Comparison of ENCODE assay signal across 17 cellular contexts in the genomic region with DNA sequence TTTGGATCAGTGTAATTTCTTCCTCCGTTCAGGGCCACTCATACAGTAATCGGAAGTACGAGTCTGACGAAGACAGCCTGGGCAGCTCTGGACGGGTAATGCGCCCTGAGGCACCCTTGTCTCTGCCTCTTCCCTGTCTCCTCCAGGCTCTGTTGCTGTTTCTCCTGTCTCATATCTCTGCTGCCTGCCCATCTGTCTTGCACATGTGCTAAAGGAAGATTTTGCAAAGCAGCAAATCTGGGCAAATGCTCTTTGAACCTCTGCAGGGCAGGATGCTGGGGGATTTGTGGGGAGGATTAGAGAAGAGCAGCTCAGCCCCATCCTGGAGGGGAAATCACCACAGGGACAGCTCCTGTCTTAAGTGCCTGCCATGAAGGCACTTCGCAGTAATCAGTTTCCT. TPM values are rescaled to one million over a fixed set of nuclear protein-coding genes. Genes with fewer than 3 reads are reported as not detected.
DNase-seq lines count a peak whose midpoint lies in the region; ATAC-seq and TF ChIP-seq lines count a peak whose summit lies in the region.
"Had no signal": no experiment of that assay in that cellular context is flagged by ENCODE, and none has a peak within 500 bp of the region (broad histone marks: within the 10 kb centered on the region; RNA-seq: fewer than 3 reads in every experiment).

No MANE protein-coding gene starts in this region.

- CTCF ChIA-PET in activated CD8-positive, alpha-beta memory T cell treated with anti-CD3 and anti-CD28 coated beads, Interleukin-2, amount 10 ng/mL, durations not matched to agents 7 days and 5 days (lab: Charles Lee), result interaction anchor here (0.6 to 1.6 kb wide), 3 partner anchors 36 to 174 kb away, joined by 3 to 6 read pairs (median 4); a partner anchor contains a TSS

- peak; percentile 52 for ATAC-seq in activated CD8-positive, alpha-beta memory T cell treated with anti-CD3 and anti-CD28 coated beads, Interleukin-2, amount 10 ng/mL, durations not matched to agents 7 days and 5 days
- ATAC-seq in stimulated activated effector memory CD8-positive, alpha-beta T cell treated with anti-CD3 and anti-CD28 coated beads, Interleukin-12 subunit alpha, Interleukin-12 subunit beta, amount 100 ng/mL, for 72 hours, result no peak
- ATAC-seq: activated T-cell treated with anti-CD3 and anti-CD28 coated beads, Interleukin-2, amount 50 U/mL, for 4 hours; stimulated activated naive CD8-positive, alpha-beta T cell treated with anti-CD3 and anti-CD28 coated beads, Interleukin-15, Interleukin-2, amounts not matched to agents 100 U/mL and 50 U/mL, for 24 hours had no signal

- H2AFZ ChIP-seq in smooth muscle cell (ENCODE audit: low read depth), result no peak overlapping the region

- peaks cover 20% of the 10 kb centered on the region for H3K36me3 Mint-ChIP-seq in activated CD8-positive, alpha-beta memory T cell treated with anti-CD3 and anti-CD28 coated beads, Interleukin-2, amount 10 ng/mL, durations not matched to agents 7 days and 5 days
- peaks cover 66% of the 10 kb centered on the region for H3K36me3 Mint-ChIP-seq in stimulated activated effector memory CD8-positive, alpha-beta T cell treated with anti-CD3 and anti-CD28 coated beads, Interleukin-12 subunit alpha, Interleukin-12 subunit beta, amount 100 ng/mL, for 72 hours

- no peaks in the 10 kb centered on the region for H3F3A ChIP-seq in smooth muscle cell (ENCODE audit: low read depth)

- H3K9me3 Mint-ChIP-seq in activated CD8-positive, alpha-beta memory T cell treated with anti-CD3 and anti-CD28 coated beads, Interleukin-2, amount 10 ng/mL, durations not matched to agents 7 days and 5 days (ENCODE audit: low read depth), result no peaks in the 10 kb centered on the region
- no peaks in the 10 kb centered on the region for H3K9me3 Mint-ChIP-seq in stimulated activated effector memory CD8-positive, alpha-beta T cell treated with anti-CD3 and anti-CD28 coated beads, Interleukin-12 subunit alpha, Interleukin-12 subunit beta, amount 100 ng/mL, for 72 hours
- H3K9me3 Mint-ChIP-seq: activated T-cell treated with anti-CD3 and anti-CD28 coated beads, Interleukin-2, amount 50 U/mL, for 4 hours; neural crest cell had no signal

- peak overlapping the region; percentile 23 for H3K27ac Mint-ChIP-seq in activated CD8-positive, alpha-beta memory T cell treated with anti-CD3 and anti-CD28 coated beads, Interleukin-2, amount 10 ng/mL, durations not matched to agents 7 days and 5 days
- peak overlapping the region; percentile 48 for H3K27ac Mint-ChIP-seq in stimulated activated effector memory CD8-positive, alpha-beta T cell treated with anti-CD3 and anti-CD28 coated beads, Interleukin-12 subunit alpha, Interleukin-12 subunit beta, amount 100 ng/mL, for 72 hours

- H3K4me3 ChIP-seq in epithelial cell of esophagus (ENCODE audit: low read length), result no peak overlapping the region
- no peak overlapping the region for H3K4me3 ChIP-seq in smooth muscle cell
- H3K4me3 ChIP-seq: adrenal gland, upper lobe of left lung had no signal

- peaks cover 31% of the 10 kb centered on the region for H3K4me1 Mint-ChIP-seq in activated CD8-positive, alpha-beta memory T cell treated with anti-CD3 and anti-CD28 coated beads, Interleukin-2, amount 10 ng/mL, durations not matched to agents 7 days and 5 days
- peaks cover 8% of the 10 kb centered on the region for H3K4me1 Mint-ChIP-seq in stimulated activated effector memory CD8-positive, alpha-beta T cell treated with anti-CD3 and anti-CD28 coated beads, Interleukin-12 subunit alpha, Interleukin-12 subunit beta, amount 100 ng/mL, for 72 hours
- H3K4me1 Mint-ChIP-seq: neural crest cell had no signal

- TF ChIP-seq CTCF in epithelial cell of esophagus (IDR thresholded peaks at IDR 0.05; ENCODE audit: insufficient read depth, low read depth, low read length, missing control alignments) (no peak), smooth muscle cell (IDR thresholded peaks at IDR 0.05; ENCODE audit: borderline replicate concordance, insufficient read depth, poor library complexity, severe bottlenecking) (no peak)

- H3K27me3 Mint-ChIP-seq in activated CD8-positive, alpha-beta memory T cell treated with anti-CD3 and anti-CD28 coated beads, Interleukin-2, amount 10 ng/mL, durations not matched to agents 7 days and 5 days, result no peaks in the 10 kb centered on the region

- no peak overlapping the region for H3K4me2 ChIP-seq in smooth muscle cell

- H3K4me3 Mint-ChIP-seq in activated CD8-positive, alpha-beta memory T cell treated with anti-CD3 and anti-CD28 coated beads, Interleukin-2, amount 10 ng/mL, durations not matched to agents 7 days and 5 days, result no peak overlapping the region
- no peak overlapping the region for H3K4me3 Mint-ChIP-seq in stimulated activated effector memory CD8-positive, alpha-beta T cell treated with anti-CD3 and anti-CD28 coated beads, Interleukin-12 subunit alpha, Interleukin-12 subunit beta, amount 100 ng/mL, for 72 hours
- H3K4me3 Mint-ChIP-seq: activated T-cell treated with anti-CD3 and anti-CD28 coated beads, Interleukin-2, amount 50 U/mL, for 4 hours; neural crest cell had no signal

- DNase-seq in activated CD8-positive, alpha-beta memory T cell treated with anti-CD3 and anti-CD28 coated beads, Interleukin-2, amount 10 ng/mL, durations not matched to agents 7 days and 5 days, result no peak
- no peak for DNase-seq in activated CD8-positive, alpha-beta memory T cell treated with anti-CD3 and anti-CD28 coated beads, Interleukin-2, amount 50 U/mL, for 48 hours
- DNase-seq in NCI-H82 treated with DMSO at 0.1 percent for 48 hours (lab: John Stamatoyannopoulos, UW; ENCODE audit: unreplicated experiment), result peak; percentile 93
- peak; percentile 36 for DNase-seq in epithelial cell of esophagus (ENCODE audit: low read depth)
- no peak for DNase-seq in stimulated activated effector memory CD8-positive, alpha-beta T cell treated with anti-CD3 and anti-CD28 coated beads, Interleukin-12 subunit alpha, Interleukin-12 subunit beta, amount 100 ng/mL, for 72 hours (ENCODE audit: low spot score in 2 of 2)
- DNase-seq in dermis blood vessel endothelial cell, result no peak
- DNase-seq in smooth muscle cell (lab: John Stamatoyannopoulos, UW; ENCODE audit: unreplicated experiment), result no peak
- DNase-seq in amniotic stem cell (lab: John Stamatoyannopoulos, UW), result no peak
- DNase-seq: activated T-cell treated with anti-CD3 and anti-CD28 coated beads, Interleukin-2, amount 50 U/mL, for 4 hours; caudate nucleus; effector CD4-positive, alpha-beta T cell; hippocampal formation; NCI-H146; stimulated activated naive CD8-positive, alpha-beta T cell treated with anti-CD3 and anti-CD28 coated beads, Interleukin-15, Interleukin-2, amounts not matched to agents 100 U/mL and 50 U/mL, for 24 hours; upper lobe of left lung had no signal

- H3K9me3 ChIP-seq in smooth muscle cell (replicated peaks; ENCODE audit: low read depth), result no peaks in the 10 kb centered on the region
- H3K9me3 ChIP-seq: adrenal gland, upper lobe of left lung had no signal

- H3K9ac ChIP-seq in smooth muscle cell (ENCODE audit: low read depth), result no peak overlapping the region

- H3K79me2 ChIP-seq in smooth muscle cell (ENCODE audit: low read depth), result no peaks in the 10 kb centered on the region

- no peaks in the 10 kb centered on the region for H4K20me1 ChIP-seq in smooth muscle cell (ENCODE audit: low read depth)

- 36% methylated on average over 7 of the region's 7 CpGs for WGBS in smooth muscle cell (ENCODE audit: low lambda C conversion rate)

- no peak overlapping the region for H3K27ac ChIP-seq in smooth muscle cell (ENCODE audit: low read depth)
- H3K27ac ChIP-seq: adrenal gland, upper lobe of left lung had no signal

- no peaks in the 10 kb centered on the region for H3K27me3 ChIP-seq in smooth muscle cell (ENCODE audit: low read depth)
- H3K27me3 ChIP-seq: adrenal gland, upper lobe of left lung had no signal

- H3K36me3 ChIP-seq in smooth muscle cell (ENCODE audit: low read depth), result peaks cover 4% of the 10 kb centered on the region

- H3K4me1 ChIP-seq in smooth muscle cell (ENCODE audit: low read depth), result no peaks in the 10 kb centered on the region
- H3K4me1 ChIP-seq: adrenal gland, upper lobe of left lung had no signal

RNA-seq across cellular contexts. Expression of a gene that starts 32.4 kb away (rescaled TPM):
- total RNA-seq in activated CD8-positive, alpha-beta memory T cell treated with anti-CD3 and anti-CD28 coated beads, Interleukin-2, amount 10 ng/mL, durations not matched to agents 7 days and 5 days, result 10 to 100 TPM; 56.5 to 88.0 TPM
- total RNA-seq in dermis blood vessel endothelial cell, result 61.3 and 81.6 TPM in 2 replicates
- 29.1 and 31.2 TPM in 2 replicates for total RNA-seq in smooth muscle cell
- 13.9 and 21.2 TPM in 2 replicates for polyA plus RNA-seq in smooth muscle cell

RNA-seq across cellular contexts. Expression of a gene that starts 58.7 kb away (rescaled TPM):
- total RNA-seq in activated CD8-positive, alpha-beta memory T cell treated with anti-CD3 and anti-CD28 coated beads, Interleukin-2, amount 10 ng/mL, durations not matched to agents 7 days and 5 days, result 10 to 100 TPM; 34.8 to 36.7 TPM
- 44.1 and 59.6 TPM in 2 replicates for total RNA-seq in dermis blood vessel endothelial cell
- total RNA-seq in smooth muscle cell, result 10.8 and 12.8 TPM in 2 replicates
- polyA plus RNA-seq in smooth muscle cell, result 8.7 and 10.6 TPM in 2 replicates

Comparison
In these comparisons a context has a peak if more than half of its experiments do, and no peak if none do; other contexts are left out.
1. DNase-seq: peak in NCI-H82 treated with DMSO at 0.1 percent for 48 hours (single experiment) and epithelial cell of esophagus (single experiment); none in activated CD8-positive, alpha-beta memory T cell treated with anti-CD3 and anti-CD28 coated beads, Interleukin-2, amount 10 ng/mL, durations not matched to agents 7 days and 5 days (single experiment), activated CD8-positive, alpha-beta memory T cell treated with anti-CD3 and anti-CD28 coated beads, Interleukin-2, amount 50 U/mL, for 48 hours (single experiment), stimulated activated effector memory CD8-positive, alpha-beta T cell treated with anti-CD3 and anti-CD28 coated beads, Interleukin-12 subunit alpha, Interleukin-12 subunit beta, amount 100 ng/mL, for 72 hours (0 of 2), dermis blood vessel endothelial cell (single experiment), smooth muscle cell (single experiment) and amniotic stem cell (single experiment).